8 cellular contexts compared by ENCODE assay signal in genomic region chr16:49608801-49609200, GRCh38.
A peak's percentile ranks its signal among the peaks of the same experiment; 100 is the strongest.
DNase-seq lines count a peak whose midpoint lies in the region; ATAC-seq and TF ChIP-seq lines count a peak whose summit lies in the region.

No MANE protein-coding gene starts in this region.

- H3K4me3 Mint-ChIP-seq in activated CD8-positive, alpha-beta memory T cell treated with anti-CD3 and anti-CD28 coated beads, Interleukin-2, amount 10 ng/mL, durations not matched to agents 7 days and 5 days, result no peak overlapping the region

- H3K4me1 Mint-ChIP-seq in activated CD8-positive, alpha-beta memory T cell treated with anti-CD3 and anti-CD28 coated beads, Interleukin-2, amount 10 ng/mL, durations not matched to agents 7 days and 5 days, result no peaks in the 10 kb centered on the region

- H3K9me3 Mint-ChIP-seq in activated CD8-positive, alpha-beta memory T cell treated with anti-CD3 and anti-CD28 coated beads, Interleukin-2, amount 10 ng/mL, durations not matched to agents 7 days and 5 days (ENCODE audit: low read depth), result no peaks in the 10 kb centered on the region

- no peak overlapping the region for H3K4me3 ChIP-seq in astrocyte of the spinal cord (ENCODE audit: low read depth, low read length)

- no peak overlapping the region for H3K27ac Mint-ChIP-seq in activated CD8-positive, alpha-beta memory T cell treated with anti-CD3 and anti-CD28 coated beads, Interleukin-2, amount 10 ng/mL, durations not matched to agents 7 days and 5 days

- TF ChIP-seq CTCF in astrocyte of the spinal cord (IDR thresholded peaks at IDR 0.05; ENCODE audit: low read depth, low read length), result peak; percentile 87

- peaks cover 32% of the 10 kb centered on the region for H3K27me3 Mint-ChIP-seq in activated CD8-positive, alpha-beta memory T cell treated with anti-CD3 and anti-CD28 coated beads, Interleukin-2, amount 10 ng/mL, durations not matched to agents 7 days and 5 days

- in situ Hi-C loops in astrocyte of the spinal cord (cut with HindIII; ENCODE audit: low sequenced_read_pairs), result no loop called here

- no peaks in the 10 kb centered on the region for H3K36me3 Mint-ChIP-seq in activated CD8-positive, alpha-beta memory T cell treated with anti-CD3 and anti-CD28 coated beads, Interleukin-2, amount 10 ng/mL, durations not matched to agents 7 days and 5 days

- CTCF ChIA-PET in activated CD8-positive, alpha-beta memory T cell treated with anti-CD3 and anti-CD28 coated beads, Interleukin-2, amount 10 ng/mL, durations not matched to agents 7 days and 5 days (lab: Charles Lee), result no interaction called here

- peak; percentile 12 for DNase-seq in activated CD8-positive, alpha-beta memory T cell treated with anti-CD3 and anti-CD28 coated beads, Interleukin-2, amount 10 ng/mL, durations not matched to agents 7 days and 5 days
- no peak for DNase-seq in activated CD8-positive, alpha-beta memory T cell treated with anti-CD3 and anti-CD28 coated beads, Interleukin-2, amount 50 U/mL, for 4 hours
- DNase-seq in astrocyte of the spinal cord (ENCODE audit: low read depth, low spot score) (peak; percentile 81), kidney glomerular epithelial cell (lab: John Stamatoyannopoulos, UW) (peak; percentile 40), NCI-H128 (lab: John Stamatoyannopoulos, UW; ENCODE audit: unreplicated experiment) (no peak)
- DNase-seq in activated effector memory CD4-positive, alpha-beta T cell treated with Interleukin-2 at 50 U/mL for 16 hours, result no peak

- ATAC-seq in activated CD8-positive, alpha-beta memory T cell treated with anti-CD3 and anti-CD28 coated beads, Interleukin-2, amount 10 ng/mL, durations not matched to agents 7 days and 5 days, result no peak
- ATAC-seq in HG02852 (IDR thresholded peaks at IDR 0.05; ENCODE audit: unreplicated experiment) (no peak), HG03457 (IDR thresholded peaks at IDR 0.05; ENCODE audit: unreplicated experiment) (no peak)

Comparison
In these comparisons a context has a peak if more than half of its experiments do, and no peak if none do; other contexts are left out.
1. DNase-seq: peak in activated CD8-positive, alpha-beta memory T cell treated with anti-CD3 and anti-CD28 coated beads, Interleukin-2, amount 10 ng/mL, durations not matched to agents 7 days and 5 days (single experiment), astrocyte of the spinal cord (single experiment) and kidney glomerular epithelial cell (single experiment); none in activated CD8-positive, alpha-beta memory T cell treated with anti-CD3 and anti-CD28 coated beads, Interleukin-2, amount 50 U/mL, for 4 hours (single experiment), activated effector memory CD4-positive, alpha-beta T cell treated with Interleukin-2 at 50 U/mL for 16 hours (single experiment) and NCI-H128 (single experiment).